In the genomic region with DNA sequence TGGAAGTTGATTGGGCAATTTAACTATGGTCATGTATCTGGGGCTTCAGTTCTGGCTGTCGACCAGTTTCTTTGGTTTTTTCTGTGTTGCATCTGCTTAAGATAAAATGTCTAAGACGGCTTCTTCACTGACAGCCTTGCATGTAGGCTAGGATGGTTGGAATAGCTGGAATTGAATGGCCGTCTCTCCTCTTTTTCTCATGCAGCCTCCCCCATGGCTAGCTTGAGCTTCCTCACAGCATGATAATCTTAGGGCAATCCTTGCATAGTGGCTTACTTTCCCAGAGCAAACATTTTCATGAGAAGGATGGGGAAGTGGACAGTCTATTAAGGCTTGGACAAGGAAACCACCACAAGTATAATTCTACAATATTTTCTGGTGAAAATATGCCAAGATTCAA, we compare ENCODE assay signal across 19 cellular contexts.
DNase-seq lines count a peak whose midpoint lies in the region; ATAC-seq and TF ChIP-seq lines count a peak whose summit lies in the region.
"Had no signal": no experiment of that assay in that cellular context is flagged by ENCODE, and none has a peak within 500 bp of the region (broad histone marks: within the 10 kb centered on the region; RNA-seq: fewer than 3 reads in every experiment).

No MANE protein-coding gene starts in this region.

- H3K4me1 Mint-ChIP-seq in endodermal cell (peaks cover 25% of the 10 kb centered on the region), neural progenitor cell (no peaks in the 10 kb centered on the region)
- H3K4me1 Mint-ChIP-seq: CD4-positive, alpha-beta memory T cell had no signal

- no peaks in the 10 kb centered on the region for H4K20me1 ChIP-seq in neural progenitor cell (ENCODE audit: low read depth)

- H3K27me3 ChIP-seq in HUES48 (ENCODE audit: control insufficient read depth, insufficient read depth, low read length) (no peaks in the 10 kb centered on the region), endodermal cell (ENCODE audit: control insufficient read depth, insufficient read depth, low read length, poor library complexity, severe bottlenecking) (no peaks in the 10 kb centered on the region), iPS-18a (ENCODE audit: control insufficient read depth, insufficient read depth, low read length) (no peaks in the 10 kb centered on the region), neural progenitor cell (no peaks in the 10 kb centered on the region), body of pancreas (no peaks in the 10 kb centered on the region)
- H3K27me3 ChIP-seq: BE2C had no signal

- H3K27me3 Mint-ChIP-seq in endodermal cell (ENCODE audit: insufficient read depth) (no peaks in the 10 kb centered on the region), neural progenitor cell (ENCODE audit: insufficient read depth, low read depth) (peaks cover 2% of the 10 kb centered on the region)
- H3K27me3 Mint-ChIP-seq: CD4-positive, alpha-beta memory T cell had no signal

- H3K36me3 ChIP-seq in HUES48 (ENCODE audit: control insufficient read depth, insufficient read depth, low read length) (no peaks in the 10 kb centered on the region), endodermal cell (ENCODE audit: control insufficient read depth, insufficient read depth, low read length) (no peaks in the 10 kb centered on the region), iPS-18a (ENCODE audit: control insufficient read depth, low read depth, low read length) (no peaks in the 10 kb centered on the region), neural progenitor cell (no peaks in the 10 kb centered on the region), body of pancreas (replicated peaks in 1 of 2; ENCODE audit: insufficient read depth in 1 of 2, low read depth in 2 of 2) (no peaks in the 10 kb centered on the region)
- H3K36me3 ChIP-seq: BE2C, HAP-1 had no signal

- H3K36me3 Mint-ChIP-seq in endodermal cell (ENCODE audit: low read depth) (peaks cover 2% of the 10 kb centered on the region), neural progenitor cell (no peaks in the 10 kb centered on the region)
- H3K36me3 Mint-ChIP-seq: CD4-positive, alpha-beta memory T cell had no signal

- no peak overlapping the region for H3K4me2 ChIP-seq in neural progenitor cell
- H3K4me2 ChIP-seq: A549 had no signal

- H2AFZ ChIP-seq in neural progenitor cell (replicated peaks), result peak overlapping the region; percentile 65

- H3K9me3 Mint-ChIP-seq in endodermal cell, result peaks cover 10% of the 10 kb centered on the region
- H3K9me3 Mint-ChIP-seq in neural progenitor cell, result peaks cover 2% of the 10 kb centered on the region

- WGBS in endodermal cell (ENCODE audit: insufficient coverage in 1 of 2, insufficient read length in 1 of 2), 2 experiments, result 25 to 42% methylated on average over 2 to 3 of the region's 3 CpGs
- WGBS in body of pancreas, 2 donors, result 26 to 39% methylated on average over 3 of the region's 3 CpGs

- intact Hi-C loops in body of pancreas (cut with DNase I), result no loop called here

- no peaks in the 10 kb centered on the region for H3K79me2 ChIP-seq in neural progenitor cell (ENCODE audit: low read depth)

- H3K4me1 ChIP-seq in HUES48 (ENCODE audit: control insufficient read depth, insufficient read depth, low read length), result peaks cover 31% of the 10 kb centered on the region
- H3K4me1 ChIP-seq in endodermal cell (ENCODE audit: control insufficient read depth, insufficient read depth, low read length), result peaks cover 8% of the 10 kb centered on the region
- H3K4me1 ChIP-seq in iPS-18a (ENCODE audit: control insufficient read depth, low read depth, low read length), result peaks cover 30% of the 10 kb centered on the region
- peaks cover 4% of the 10 kb centered on the region for H3K4me1 ChIP-seq in neural progenitor cell
- no peaks in the 10 kb centered on the region for H3K4me1 ChIP-seq in body of pancreas
- H3K4me1 ChIP-seq: A549, BE2C, HAP-1 had no signal

- H3K27ac ChIP-seq in HUES48 (ENCODE audit: low read depth, low read length) (peak overlapping the region; percentile 76), endodermal cell (ENCODE audit: low read depth, low read length) (no peak overlapping the region), iPS-18a (ENCODE audit: low read length) (no peak overlapping the region), neural progenitor cell (no peak overlapping the region), body of pancreas (no peak overlapping the region)
- H3K27ac ChIP-seq: A549, C4-2B had no signal

- DNase-seq in endodermal cell, result peak; percentile 81
- DNase-seq in neural progenitor cell (ENCODE audit: low spot score), result peak; percentile 20
- DNase-seq in SIG-M5 (lab: John Stamatoyannopoulos, UW), result no peak
- no peak for DNase-seq in body of pancreas
- no peak for DNase-seq in NCI-H146 treated with DMSO at 0.1 percent for 48 hours (lab: John Stamatoyannopoulos, UW; ENCODE audit: unreplicated experiment)
- DNase-seq: BE2C; CD4-positive, alpha-beta memory T cell; COR-L47; DMS153; DMS79 treated with DMSO at 0.1 percent for 48 hours; EL; GDM1 had no signal

- TF ChIP-seq POLR2A in body of pancreas (IDR thresholded peaks at IDR 0.05), result no peak

- ATAC-seq in body of pancreas (no peak), GM19467 (IDR thresholded peaks at IDR 0.05; ENCODE audit: unreplicated experiment) (no peak)
- ATAC-seq: A549, K562 had no signal

- no peak for TF ChIP-seq CTCF in endodermal cell (conservative IDR thresholded peaks at IDR 0.05)
- no peak for TF ChIP-seq CTCF in neural progenitor cell (IDR thresholded peaks at IDR 0.05)
- no peak for TF ChIP-seq CTCF in body of pancreas (IDR thresholded peaks at IDR 0.05)

- peak overlapping the region; percentile 11 for H3K27ac Mint-ChIP-seq in endodermal cell
- H3K27ac Mint-ChIP-seq in neural progenitor cell, result no peak overlapping the region
- H3K27ac Mint-ChIP-seq: CD4-positive, alpha-beta memory T cell had no signal

- 0 out of 2 replicates have a peak, but pooled peaks cover 5% of the 10 kb centered on the region for H3K9me3 ChIP-seq in HUES48 (ENCODE audit: control insufficient read depth, insufficient read depth, low read length)
- peaks cover 3% of the 10 kb centered on the region for H3K9me3 ChIP-seq in endodermal cell (ENCODE audit: control insufficient read depth, low read length)
- H3K9me3 ChIP-seq in iPS-18a (ENCODE audit: control insufficient read depth, low read depth, low read length), result no peaks in the 10 kb centered on the region
- no peaks in the 10 kb centered on the region for H3K9me3 ChIP-seq in neural progenitor cell (ENCODE audit: low read depth)
- no peaks in the 10 kb centered on the region for H3K9me3 ChIP-seq in body of pancreas
- H3K9me3 ChIP-seq: A549, BE2C, HAP-1 had no signal

- no peaks in the 10 kb centered on the region for H3F3A ChIP-seq in neural progenitor cell (ENCODE audit: low read depth)

- H3K4me3 Mint-ChIP-seq in endodermal cell, result no peak overlapping the region
- no peak overlapping the region for H3K4me3 Mint-ChIP-seq in neural progenitor cell
- H3K4me3 Mint-ChIP-seq: CD4-positive, alpha-beta memory T cell had no signal

- H3K4me3 ChIP-seq in HUES48 (ENCODE audit: low read depth, low read length), result no peak overlapping the region
- peak overlapping the region; percentile 19 for H3K4me3 ChIP-seq in endodermal cell (ENCODE audit: low read length)
- H3K4me3 ChIP-seq in iPS-18a (ENCODE audit: low read length), result peak overlapping the region; percentile 7
- H3K4me3 ChIP-seq in neural progenitor cell, result no peak overlapping the region
- no peak overlapping the region for H3K4me3 ChIP-seq in body of pancreas
- H3K4me3 ChIP-seq: A549, HAP-1, K562 had no signal

- no peak overlapping the region for H3K9ac ChIP-seq in HUES48 (ENCODE audit: low read depth, low read length)
- no peak overlapping the region for H3K9ac ChIP-seq in endodermal cell (ENCODE audit: extremely low read depth, low read length, poor library complexity, severe bottlenecking)
- H3K9ac ChIP-seq in iPS-18a (ENCODE audit: low read length), result no peak overlapping the region
- no peak overlapping the region for H3K9ac ChIP-seq in neural progenitor cell

Comparison
In these comparisons a context has a peak if more than half of its experiments do, and no peak if none do; other contexts are left out.
1. H3K4me3 ChIP-seq: peak in endodermal cell (single experiment) and iPS-18a (single experiment); none in HUES48 (single experiment), neural progenitor cell (single experiment) and body of pancreas (0 of 2).
2. DNase-seq: peak in endodermal cell (single experiment) and neural progenitor cell (single experiment); none in SIG-M5 (single experiment), body of pancreas (0 of 4) and NCI-H146 treated with DMSO at 0.1 percent for 48 hours (single experiment).